In genomic region chr7:92179393-92179924, GRCh38 we compare ENCODE assay signal across 9 cellular contexts. TPM values are rescaled to one million over a fixed set of nuclear protein-coding genes. Genes with fewer than 3 reads are reported as not detected.
DNase-seq lines count a peak whose midpoint lies in the region; ATAC-seq, FAIRE-seq and TF ChIP-seq lines count a peak whose summit lies in the region.
"Had no signal": no experiment of that assay in that cellular context is flagged by ENCODE, and none has a peak within 500 bp of the region (broad histone marks: within the 10 kb centered on the region; RNA-seq: fewer than 3 reads in every experiment).

No MANE protein-coding gene starts in this region.

- H3K27me3 Mint-ChIP-seq in Calu3 (ENCODE audit: unreplicated experiment) = no peaks in the 10 kb centered on the region

- H3F3A ChIP-seq in smooth muscle cell (ENCODE audit: low read depth) = no peaks in the 10 kb centered on the region

- 41% methylated on average over 20 of the region's 20 CpGs for WGBS in GM12878 (ENCODE audit: insufficient coverage, insufficient replicate concordance, low lambda C conversion rate, missing lambda C conversion rate)
- WGBS in smooth muscle cell (ENCODE audit: low lambda C conversion rate) = 64% methylated on average over 20 of the region's 20 CpGs

- H3K27me3 ChIP-seq in GM12878 (replicated peaks in 1 of 2; ENCODE audit: control insufficient read depth in 2 of 2, insufficient read depth in 2 of 2, low read length in 1 of 2) (no peaks in the 10 kb centered on the region), smooth muscle cell (ENCODE audit: low read depth) (no peaks in the 10 kb centered on the region)

- H3K4me1 Mint-ChIP-seq in Calu3 (ENCODE audit: low read depth, unreplicated experiment) = no peaks in the 10 kb centered on the region

- CTCF ChIA-PET in Calu3 (lab: Charles Lee) (interaction anchor here (0.9 kb wide), 1 partner anchor 268 kb away, joined by 4 read pairs; the partner anchor contains the start of gene GATAD1), GM12878 (lab: Yijun Ruan, JAX) (interaction anchor here (0.6 to 2.2 kb wide), 24 partner anchors 9 to 971 kb away, joined by 3 to 14 read pairs (median 3); partner anchors contain the start of gene GATAD1)

- no peaks in the 10 kb centered on the region for H3K36me3 ChIP-seq in GM12878 (ENCODE audit: control insufficient read depth in 2 of 2, insufficient read depth in 2 of 2, low read length in 1 of 2)
- H3K36me3 ChIP-seq in smooth muscle cell (ENCODE audit: low read depth) = no peaks in the 10 kb centered on the region

- SMC1A ChIA-PET in GM12878 (lab: Charles Lee; ENCODE audit: uncharacterized antibody, unreplicated experiment) = interaction anchor here (1.5 kb wide), 2 partner anchors 268 to 282 kb away, joined by 4 to 12 read pairs; partner anchors contain the start of gene GATAD1

- H2AFZ ChIP-seq in GM12878 (ENCODE audit: control insufficient read depth, low read depth, low read length) (peak overlapping the region; percentile 88), smooth muscle cell (ENCODE audit: low read depth) (peak overlapping the region; percentile 70)

- in situ Hi-C loops in GM12878 (cut with MboI) = no loop called here

- H3K27ac ChIP-seq in GM12878 (ENCODE audit: control insufficient read depth, insufficient read depth) (no peak overlapping the region), smooth muscle cell (ENCODE audit: low read depth) (no peak overlapping the region)

- TF ChIP-seq RAD21 in GM12878 (IDR thresholded peaks at IDR 0.05; ENCODE audit: insufficient read depth, low read depth, low read length) = no peak

- H3K4me3 Mint-ChIP-seq in Calu3 (ENCODE audit: low read depth, unreplicated experiment) = peak overlapping the region; percentile 73

- no peaks in the 10 kb centered on the region for H4K20me1 ChIP-seq in GM12878 (ENCODE audit: control insufficient read depth, insufficient read depth)
- no peaks in the 10 kb centered on the region for H4K20me1 ChIP-seq in smooth muscle cell (ENCODE audit: low read depth)

- H3K9ac ChIP-seq in GM12878 (ENCODE audit: control insufficient read depth, insufficient read depth, low read length) (peak overlapping the region; percentile 13; the same call in 1 of the 2 replicates), smooth muscle cell (ENCODE audit: low read depth) (peak overlapping the region; percentile 36)

- H3K4me1 ChIP-seq in GM12878 (ENCODE audit: control insufficient read depth, insufficient read depth, low read length) = no peaks in the 10 kb centered on the region; the same call in 1 of the 2 replicates
- no peaks in the 10 kb centered on the region for H3K4me1 ChIP-seq in smooth muscle cell (ENCODE audit: low read depth)

- no peak for TF ChIP-seq POLR2A in GM12878 (IDR thresholded peaks at IDR 0.05; ENCODE audit: low read depth, low read length)

- no peak for FAIRE-seq in GM12878 (lab: Jason Lieb, UNC)

- BruUV-seq in Calu3 (replicated peaks; lab: Mats Ljungman, UMichigan) (no TSS peak), GM12878 (replicated peaks; lab: Mats Ljungman, UMichigan) (no TSS peak)

- H3K27ac Mint-ChIP-seq in Calu3 (ENCODE audit: unreplicated experiment) = no peak overlapping the region

- ATAC-seq in HG02885 (IDR thresholded peaks at IDR 0.05; ENCODE audit: poor library complexity, unreplicated experiment) (peak; percentile 8), GM12878 (peak; percentile 39), GM21367 (IDR thresholded peaks at IDR 0.05; ENCODE audit: unreplicated experiment) (no peak)

- TF ChIP-seq CTCF in Calu3 (IDR thresholded peaks at IDR 0.05; ENCODE audit: unreplicated experiment) = no peak
- TF ChIP-seq CTCF in GM12878 (IDR thresholded peaks at IDR 0.05 in 2 of 3, conservative IDR thresholded peaks at IDR 0.05 in 1 of 3; ENCODE audit: control insufficient read depth in 2 of 3, extremely low read depth in 1 of 3, insufficient read depth in 1 of 3, low read depth in 3 of 3, low read length in 3 of 3) = no peak
- TF ChIP-seq CTCF in smooth muscle cell (IDR thresholded peaks at IDR 0.05; ENCODE audit: borderline replicate concordance, insufficient read depth, poor library complexity, severe bottlenecking) = no peak

- no peaks in the 10 kb centered on the region for H3K9me3 Mint-ChIP-seq in Calu3 (ENCODE audit: low read depth, unreplicated experiment)

- RAD21 ChIA-PET in GM12878 (lab: Charles Lee; ENCODE audit: unreplicated experiment) = interaction anchor here (0.9 to 1.8 kb wide), 3 partner anchors 174 to 269 kb away, joined by 3 to 4 read pairs (median 3); no protein-coding TSS in a partner anchor

- H3K79me2 ChIP-seq in GM12878 (ENCODE audit: control insufficient read depth, insufficient read depth, low read length) (no peaks in the 10 kb centered on the region), smooth muscle cell (ENCODE audit: low read depth) (no peaks in the 10 kb centered on the region)

- POLR2A ChIA-PET in GM12878 (lab: Charles Lee) = interaction anchor here (0.6 kb wide), 1 partner anchor 472 kb away, joined by 3 read pairs; no protein-coding TSS in a partner anchor

- peak overlapping the region; percentile 96 for H3K4me2 ChIP-seq in GM12878 (ENCODE audit: control insufficient read depth, insufficient read depth)
- H3K4me2 ChIP-seq in smooth muscle cell = peak overlapping the region; percentile 87

- H3K9me3 ChIP-seq in GM12878 (replicated peaks; ENCODE audit: control insufficient read depth, insufficient read depth, low read length) (no peaks in the 10 kb centered on the region), smooth muscle cell (replicated peaks; ENCODE audit: low read depth) (no peaks in the 10 kb centered on the region)

- intact Hi-C loops in Calu3 (cut with micrococcal nuclease; ENCODE audit: unreplicated experiment) = no loop called here
- intact Hi-C loops in GM12878 (cut with micrococcal nuclease; ENCODE audit: unreplicated experiment) = loop anchor here (2.0 kb wide), 1 partner anchor 269 kb away; no protein-coding TSS in a partner anchor

- peaks cover 7% of the 10 kb centered on the region for H3K36me3 Mint-ChIP-seq in Calu3 (ENCODE audit: insufficient read depth, unreplicated experiment)

- no peak for TF ChIP-seq EP300 in GM12878 (IDR thresholded peaks at IDR 0.05; ENCODE audit: borderline replicate concordance in 1 of 2, control insufficient read depth in 1 of 2, low read depth in 2 of 2, low read length in 2 of 2)

- H3K4me3 ChIP-seq in GM12878 (peak overlapping the region; percentile 63), smooth muscle cell (peak overlapping the region; percentile 52)

- DNase-seq in Calu3 = no peak
- no peak for DNase-seq in GM12878 (ENCODE audit: low read depth, low spot score)
- DNase-seq in iPS-NIHi11 (ENCODE audit: low spot score) = peak; percentile 32
- DNase-seq in smooth muscle cell (lab: John Stamatoyannopoulos, UW; ENCODE audit: unreplicated experiment) = no peak
- no peak for DNase-seq in HPDE6-E6E7 (ENCODE audit: extremely low spot score)
- DNase-seq in NCI-H2107 treated with DMSO at 0.1 percent for 48 hours (lab: John Stamatoyannopoulos, UW; ENCODE audit: unreplicated experiment) = no peak

TF ChIP-seq in GM12878, 131 proteins besides CTCF, POLR2A, EP300 and RAD21 (continues in another document):
- TF ChIP-seq JUND (IDR thresholded peaks at IDR 0.05; ENCODE audit: low read depth, low read length) (no peak), PAX8 (IDR thresholded peaks at IDR 0.05) (no peak), JUNB (IDR thresholded peaks at IDR 0.05) (no peak), CREM (IDR thresholded peaks at IDR 0.05; ENCODE audit: low read depth) (no peak)

RNA-seq across cellular contexts. Expression of gene LRRD1, which starts 0.5 kb away (rescaled TPM):
- not detected in 2 replicates for total RNA-seq in Calu3 (2022)
- total RNA-seq in GM12878 (2013; cell fraction: nucleolus; rRNA removed) = 0.27 and 0.44 TPM in 2 replicates
- 0.06 and 0.11 TPM in 2 replicates for total RNA-seq in GM12878 (2014; rRNA removed)
- total RNA-seq in GM12878 (2014; rRNA removed; fragmentation: Illumina TruSeq; extraction: Trizol) = 0.04 TPM in 1 of 2 replicates, not detected in the other
- not detected in 2 replicates for total RNA-seq in GM12878 (2021)
- polyA plus RNA-seq in GM12878 (2011; ENCODE audit: low read depth) = not detected
- polyA plus RNA-seq in GM12878 (2011; rRNA removed) = 0.03 TPM in 1 of 2 replicates, not detected in the other
- polyA plus RNA-seq in GM12878 (2011; cell fraction: cytosol; rRNA removed) = not detected in 2 replicates
- polyA plus RNA-seq in GM12878 (2011; cell fraction: nucleus; rRNA removed) = not detected in 2 replicates
- polyA plus RNA-seq in GM12878 (2012) = not detected in 2 replicates
- polyA plus RNA-seq in GM12878 (2014; fragmentation: Illumina TruSeq; extraction: Trizol) = 0.16 TPM in 1 of 2 replicates, not detected in the other
- not detected for polyA plus RNA-seq in GM12878 (2014; fragmentation: Nextera tagmentation; extraction: Ambion mirVana)
- not detected in 2 replicates for polyA plus RNA-seq in GM12878 (2014; rRNA removed)
- not detected for polyA plus RNA-seq in GM12878 (2016; fragmentation: Nextera tagmentation; extraction: Ambion mirVana)
- polyA minus RNA-seq in GM12878 (2011; rRNA and poly(A)+ RNA removed) = not detected in 2 replicates
- polyA minus RNA-seq in GM12878 (2011; cell fraction: cytosol; rRNA and poly(A)+ RNA removed) = not detected in 2 replicates
- polyA minus RNA-seq in GM12878 (2011; cell fraction: nucleus; rRNA and poly(A)+ RNA removed) = not detected in 2 replicates
- total RNA-seq in smooth muscle cell = 0.09 TPM in 2 replicates
- not detected in 2 replicates for polyA plus RNA-seq in smooth muscle cell
- total RNA-seq: HT1080 had no signal

RNA-seq across cellular contexts. Expression of gene CYP51A1, which starts 45.2 kb away (rescaled TPM):
- 99.5 and 105 TPM in 2 replicates for total RNA-seq in Calu3 (2022)
- total RNA-seq in GM12878 (2013; cell fraction: nucleolus; rRNA removed) = 103 and 112 TPM in 2 replicates
- 91.9 and 119 TPM in 2 replicates for total RNA-seq in GM12878 (2014; rRNA removed)
- 113 and 117 TPM in 2 replicates for total RNA-seq in GM12878 (2014; rRNA removed; fragmentation: Illumina TruSeq; extraction: Trizol)
- total RNA-seq in GM12878 (2021) = 78.4 and 82.7 TPM in 2 replicates
- 34.8 TPM for polyA plus RNA-seq in GM12878 (2011; ENCODE audit: low read depth)
- polyA plus RNA-seq in GM12878 (2011; rRNA removed) = 21.5 and 31.5 TPM in 2 replicates
- polyA plus RNA-seq in GM12878 (2011; cell fraction: cytosol; rRNA removed) = 14.1 and 23.2 TPM in 2 replicates
- 6.5 and 10.0 TPM in 2 replicates for polyA plus RNA-seq in GM12878 (2011; cell fraction: nucleus; rRNA removed)
- polyA plus RNA-seq in GM12878 (2012) = 47.5 and 57.5 TPM in 2 replicates
- polyA plus RNA-seq in GM12878 (2014; fragmentation: Illumina TruSeq; extraction: Trizol) = 63.8 and 80.8 TPM in 2 replicates
- 10 to 100 TPM; 28.1 to 33.1 TPM for polyA plus RNA-seq in GM12878 (2014; fragmentation: Nextera tagmentation; extraction: Ambion mirVana)
- polyA plus RNA-seq in GM12878 (2014; rRNA removed) = 38.6 and 47.3 TPM in 2 replicates
- polyA plus RNA-seq in GM12878 (2016; fragmentation: Nextera tagmentation; extraction: Ambion mirVana) = 10 to 100 TPM; 59.9 to 74.8 TPM
- polyA minus RNA-seq in GM12878 (2011; rRNA and poly(A)+ RNA removed) = 31.4 and 38.8 TPM in 2 replicates
- polyA minus RNA-seq in GM12878 (2011; cell fraction: cytosol; rRNA and poly(A)+ RNA removed) = 20.6 and 25.9 TPM in 2 replicates
- 10.4 and 13.8 TPM in 2 replicates for polyA minus RNA-seq in GM12878 (2011; cell fraction: nucleus; rRNA and poly(A)+ RNA removed)
- total RNA-seq in smooth muscle cell = 104 and 127 TPM in 2 replicates
- polyA plus RNA-seq in smooth muscle cell = 51.6 and 87.9 TPM in 2 replicates
